Comparison of ENCODE assay signal across 17 cellular contexts in the genomic region with DNA sequence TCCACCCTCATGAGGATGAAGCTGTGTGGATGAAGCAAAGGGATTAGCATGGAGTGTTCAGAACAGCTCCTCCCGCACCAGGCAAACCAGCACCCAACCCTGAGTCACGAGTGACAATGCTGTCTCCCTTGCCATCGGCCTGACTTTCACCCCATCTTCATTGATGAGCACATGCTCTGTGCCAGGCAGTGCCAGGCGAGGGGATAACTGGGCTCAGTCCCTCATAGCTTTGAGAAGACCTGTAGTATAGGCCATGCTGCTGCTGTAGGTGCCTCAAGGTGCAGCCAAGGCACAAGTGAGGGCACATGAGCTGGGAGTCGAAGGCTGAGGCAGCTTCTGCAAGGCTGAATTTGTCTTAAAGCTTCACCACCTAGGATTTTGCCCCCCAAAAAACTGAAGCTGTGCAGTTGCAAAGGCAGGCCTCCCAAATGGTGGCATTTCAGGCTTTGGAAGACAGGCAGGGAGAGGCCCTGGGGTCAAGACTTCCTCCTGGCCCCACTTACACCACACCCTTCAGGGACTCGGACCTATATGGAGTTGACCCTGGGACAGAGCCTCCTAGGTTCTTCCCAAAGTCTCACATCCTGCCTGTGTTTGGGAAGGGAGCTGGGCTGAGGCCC. TPM values are rescaled to one million over a fixed set of nuclear protein-coding genes. Genes with fewer than 3 reads are reported as not detected.
A peak's percentile ranks its signal among the peaks of the same experiment; 100 is the strongest.
DNase-seq lines count a peak whose midpoint lies in the region; ATAC-seq and TF ChIP-seq lines count a peak whose summit lies in the region.
"Had no signal": no experiment of that assay in that cellular context is flagged by ENCODE, and none has a peak within 500 bp of the region (broad histone marks: within the 10 kb centered on the region; RNA-seq: fewer than 3 reads in every experiment).

No MANE protein-coding gene starts in this region.

- H3K36me3 Mint-ChIP-seq in type B pancreatic cell = no peaks in the 10 kb centered on the region
- H3K36me3 Mint-ChIP-seq: CD14-positive monocyte; CD8-positive, alpha-beta T cell had no signal

- H3K4me3 Mint-ChIP-seq in type B pancreatic cell = no peak overlapping the region
- H3K4me3 Mint-ChIP-seq: CD14-positive monocyte; CD8-positive, alpha-beta T cell; GM23338 had no signal

- H3K9me3 Mint-ChIP-seq in type B pancreatic cell = no peaks in the 10 kb centered on the region
- H3K9me3 Mint-ChIP-seq: CD14-positive monocyte; CD8-positive, alpha-beta T cell; GM23338 had no signal

- DNase-seq in activated CD8-positive, alpha-beta memory T cell treated with anti-CD3 and anti-CD28 coated beads for 24 hours = peak; percentile 54
- DNase-seq in activated CD8-positive, alpha-beta memory T cell treated with anti-CD3 and anti-CD28 coated beads, Interleukin-2, amount 50 U/mL, for 4 hours = no peak
- DNase-seq in coronary artery (ENCODE audit: low spot score) (peak; percentile 61), mesenteric fat pad (ENCODE audit: low spot score) (peak; percentile 74), type B pancreatic cell (ENCODE audit: extremely low spot score, unreplicated experiment) (peak; percentile 58), hypothalamus (lab: John Stamatoyannopoulos, UW) (no peak)
- DNase-seq: COR-L47, DMS153, DMS79 treated with DMSO at 0.1 percent for 48 hours, EL, H7 had no signal

- H3K27ac Mint-ChIP-seq in type B pancreatic cell = no peak overlapping the region
- H3K27ac Mint-ChIP-seq: CD14-positive monocyte; CD8-positive, alpha-beta T cell had no signal

- H3K27me3 Mint-ChIP-seq in type B pancreatic cell = peaks cover 12% of the 10 kb centered on the region

- TF ChIP-seq CTCF in coronary artery (IDR thresholded peaks at IDR 0.05) (no peak), type B pancreatic cell (conservative IDR thresholded peaks at IDR 0.05) (no peak)

- no peak overlapping the region for H3K4me3 ChIP-seq in coronary artery
- H3K4me3 ChIP-seq: GM23338 had no signal

- ATAC-seq in HG02759 (IDR thresholded peaks at IDR 0.05; ENCODE audit: unreplicated experiment) = no peak
- ATAC-seq: CD8-positive, alpha-beta T cell; GM23338 had no signal

- H3K27ac ChIP-seq in coronary artery = no peak overlapping the region
- H3K27ac ChIP-seq: 22Rv1, HL-60 had no signal

- H3K4me1 Mint-ChIP-seq in type B pancreatic cell (ENCODE audit: unreplicated experiment) = peaks cover 13% of the 10 kb centered on the region

RNA-seq across cellular contexts. Expression of a gene that starts 54.2 kb away (rescaled TPM):
- total RNA-seq in mesenteric fat pad (0.26 TPM), type B pancreatic cell (ENCODE audit: low replicate concordance) (0.57 and 46.8 TPM in 2 replicates)
- total RNA-seq: H7 had no signal

Comparison
In these comparisons a context has a peak if more than half of its experiments do, and no peak if none do; other contexts are left out.
1. DNase-seq: peak in activated CD8-positive, alpha-beta memory T cell treated with anti-CD3 and anti-CD28 coated beads for 24 hours (single experiment), coronary artery (single experiment), mesenteric fat pad (single experiment) and type B pancreatic cell (single experiment); none in activated CD8-positive, alpha-beta memory T cell treated with anti-CD3 and anti-CD28 coated beads, Interleukin-2, amount 50 U/mL, for 4 hours (single experiment) and hypothalamus (0 of 51).